ENCODE assay signal across 15 cellular contexts in genomic region chr5:31937703-31938102, GRCh38.
"Had no signal": no experiment of that assay in that cellular context is flagged by ENCODE, and none has a peak within 500 bp of the region (broad histone marks: within the 10 kb centered on the region; RNA-seq: fewer than 3 reads in every experiment).

No MANE protein-coding gene starts in this region.

- H3K27me3 ChIP-seq: adrenal gland, dorsolateral prefrontal cortex, uterus had no signal

- H3K4me3 Mint-ChIP-seq: activated CD4-positive, alpha-beta T cell treated with anti-CD3 and anti-CD28 coated beads, Interleukin-2, amount 10 ng/mL, durations not matched to agents 7 days and 5 days; activated naive CD4-positive, alpha-beta T cell treated with anti-CD3 and anti-CD28 coated beads, Interleukin-2, amount 50 U/mL, for 24 hours; naive B cell; stimulated activated naive CD8-positive, alpha-beta T cell treated with anti-CD3 and anti-CD28 coated beads, Interleukin-15, amount 100 ng/mL, for 72 hours had no signal

- H3K27ac Mint-ChIP-seq: activated CD4-positive, alpha-beta T cell treated with anti-CD3 and anti-CD28 coated beads, Interleukin-2, amount 10 ng/mL, durations not matched to agents 7 days and 5 days; activated naive CD4-positive, alpha-beta T cell treated with anti-CD3 and anti-CD28 coated beads, Interleukin-2, amount 50 U/mL, for 24 hours; naive B cell; stimulated activated naive CD8-positive, alpha-beta T cell treated with anti-CD3 and anti-CD28 coated beads, Interleukin-15, amount 100 ng/mL, for 72 hours had no signal

- H3K27ac ChIP-seq: adrenal gland, psoas muscle had no signal

- H3K27me3 Mint-ChIP-seq: activated CD4-positive, alpha-beta T cell treated with anti-CD3 and anti-CD28 coated beads, Interleukin-2, amount 10 ng/mL, durations not matched to agents 7 days and 5 days; activated naive CD4-positive, alpha-beta T cell treated with anti-CD3 and anti-CD28 coated beads, Interleukin-2, amount 50 U/mL, for 24 hours; naive B cell; stimulated activated naive CD8-positive, alpha-beta T cell treated with anti-CD3 and anti-CD28 coated beads, Interleukin-15, amount 100 ng/mL, for 72 hours had no signal

- H3K9me3 ChIP-seq: adrenal gland, left ventricle myocardium inferior, mucosa of descending colon, psoas muscle, uterus had no signal

- H3K4me3 ChIP-seq: mucosa of descending colon, psoas muscle had no signal

- H3K36me3 Mint-ChIP-seq: activated naive CD4-positive, alpha-beta T cell treated with anti-CD3 and anti-CD28 coated beads, Interleukin-2, amount 50 U/mL, for 24 hours; naive B cell had no signal

- DNase-seq: activated CD4-positive, alpha-beta T cell treated with anti-CD3 and anti-CD28 coated beads, Interleukin-2, amount 10 ng/mL, durations not matched to agents 7 days and 5 days; activated gamma-delta T cell; dorsolateral prefrontal cortex; left ventricle myocardium inferior; mesenchymal stem cell; mucosa of descending colon; naive B cell; psoas muscle; right cardiac atrium; stimulated activated naive CD8-positive, alpha-beta T cell treated with anti-CD3 and anti-CD28 coated beads, Interleukin-15, amount 100 ng/mL, for 72 hours; T1000; uterus had no signal

- H3K4me1 Mint-ChIP-seq: activated CD4-positive, alpha-beta T cell treated with anti-CD3 and anti-CD28 coated beads, Interleukin-2, amount 10 ng/mL, durations not matched to agents 7 days and 5 days; activated naive CD4-positive, alpha-beta T cell treated with anti-CD3 and anti-CD28 coated beads, Interleukin-2, amount 50 U/mL, for 24 hours; naive B cell; stimulated activated naive CD8-positive, alpha-beta T cell treated with anti-CD3 and anti-CD28 coated beads, Interleukin-15, amount 100 ng/mL, for 72 hours had no signal

- H3K9me3 Mint-ChIP-seq: activated naive CD4-positive, alpha-beta T cell treated with anti-CD3 and anti-CD28 coated beads, Interleukin-2, amount 50 U/mL, for 24 hours had no signal

- H3K36me3 ChIP-seq: adrenal gland, left ventricle myocardium inferior, uterus had no signal

- H3K4me1 ChIP-seq: adrenal gland, psoas muscle, uterus had no signal

- ATAC-seq: activated CD4-positive, CD25-positive, alpha-beta regulatory T cell treated with anti-CD3 and anti-CD28 coated beads, Interleukin-2, amount 50 U/mL, for 24 hours; mucosa of descending colon; psoas muscle; right cardiac atrium; stimulated activated naive CD8-positive, alpha-beta T cell treated with anti-CD3 and anti-CD28 coated beads, Interleukin-15, amount 100 ng/mL, for 72 hours had no signal
